Comparison of ENCODE assay signal across 8 cellular contexts in the genomic region with DNA sequence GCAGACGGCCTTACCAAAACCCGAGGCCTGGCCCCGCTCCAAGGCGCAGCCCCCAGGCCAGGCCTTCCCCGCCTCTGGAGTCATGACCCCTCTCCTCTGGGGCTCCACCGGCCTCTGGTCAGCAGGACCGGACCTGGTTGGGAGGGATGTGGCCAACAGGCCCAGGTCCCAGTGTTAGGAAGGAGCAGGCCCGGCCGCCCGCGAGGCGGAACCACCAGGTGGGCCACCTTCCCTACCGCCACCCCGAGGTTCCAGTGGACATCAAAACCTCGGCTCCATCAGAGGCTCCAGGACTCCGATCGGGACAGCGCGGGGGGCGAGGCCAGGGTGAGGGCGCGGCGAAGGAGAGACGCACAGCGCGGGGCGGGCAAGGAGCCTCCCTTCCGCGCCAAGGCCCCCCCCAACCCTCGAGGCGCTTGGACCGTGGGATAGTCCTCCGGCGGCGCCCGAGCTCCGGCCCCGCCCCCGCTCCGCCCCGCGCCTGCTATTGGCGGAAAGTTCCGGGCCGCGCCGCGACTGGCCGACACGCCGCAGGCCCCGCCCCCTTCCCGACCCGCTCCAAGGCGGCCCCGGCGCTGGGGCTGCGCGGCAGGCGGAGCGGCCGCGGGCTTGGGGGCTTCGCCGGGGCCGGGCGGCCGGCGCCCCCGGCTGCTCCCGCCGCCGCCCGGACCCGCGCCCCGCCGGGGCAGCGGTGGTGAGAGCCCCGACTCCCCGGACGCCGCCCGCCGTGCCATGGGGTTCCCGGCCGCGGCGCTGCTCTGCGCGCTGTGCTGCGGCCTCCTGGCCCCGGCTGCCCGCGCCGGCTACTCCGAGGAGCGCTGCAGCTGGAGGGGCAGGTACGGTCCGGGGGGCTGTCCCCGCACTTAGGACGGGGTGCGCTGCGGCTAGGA. TPM values are rescaled to one million over a fixed set of nuclear protein-coding genes. Genes with fewer than 3 reads are reported as not detected.
A peak's percentile ranks its signal among the peaks of the same experiment; 100 is the strongest.
DNase-seq lines count a peak whose midpoint lies in the region; ATAC-seq, FAIRE-seq and TF ChIP-seq lines count a peak whose summit lies in the region.

A gene (plus strand): TSS at position 561 of the 890 bp plus-strand sequence. CDS start 172 bp downstream, at position 733.

- no peak for TF ChIP-seq POLR2A in GM12891 (IDR thresholded peaks at IDR 0.05; ENCODE audit: low read depth, low read length)

- no peaks in the 10 kb centered on the region for H3K36me3 Mint-ChIP-seq in dendritic cell treated with granulocyte-macrophage colony-stimulating factor and Interleukin-4, amounts not matched to agents 40 ng/mL and 50 ng/mL, for 4 days (ENCODE audit: low read depth)

- H3K4me1 Mint-ChIP-seq in dendritic cell treated with granulocyte-macrophage colony-stimulating factor and Interleukin-4, amounts not matched to agents 40 ng/mL and 50 ng/mL, for 4 days (ENCODE audit: low read depth): peaks cover 34% of the 10 kb centered on the region

- H3K27ac Mint-ChIP-seq in dendritic cell treated with granulocyte-macrophage colony-stimulating factor and Interleukin-4, amounts not matched to agents 40 ng/mL and 50 ng/mL, for 4 days: no peak within 1 kb of the TSS

- intact Hi-C loops in dendritic cell treated with granulocyte-macrophage colony-stimulating factor and Interleukin-4, amounts not matched to agents 40 ng/mL and 50 ng/mL, for 4 days (cut with micrococcal nuclease): no loop called here

- DNase-seq in GM12891 (ENCODE audit: insufficient read length, low spot score) (peak; percentile 96), NCI-H510A (lab: John Stamatoyannopoulos, UW) (peak; percentile 33), left lobe of liver (ENCODE audit: low spot score) (peak; percentile 92), OCI-M2 (lab: John Stamatoyannopoulos, UW; ENCODE audit: unreplicated experiment) (no peak)
- peak; percentile 82 for DNase-seq in activated CD4-positive, alpha-beta T cell treated with anti-CD3 and anti-CD28 coated beads, Interleukin-2, amount 50 U/mL, for 4 hours
- DNase-seq in stimulated activated CD4-positive, alpha-beta T cell treated with anti-CD3 and anti-CD28 coated beads, Interleukin-2, amount 100 ng/mL, for 24 hours: peak; percentile 93 to 98

- peak within 1 kb of the TSS; percentile 65 for H3K4me3 Mint-ChIP-seq in dendritic cell treated with granulocyte-macrophage colony-stimulating factor and Interleukin-4, amounts not matched to agents 40 ng/mL and 50 ng/mL, for 4 days

- ATAC-seq in HG02938 (IDR thresholded peaks at IDR 0.05; ENCODE audit: unreplicated experiment) (peak; percentile 52), left lobe of liver (peak; percentile 83)

- H3K9me3 Mint-ChIP-seq in dendritic cell treated with granulocyte-macrophage colony-stimulating factor and Interleukin-4, amounts not matched to agents 40 ng/mL and 50 ng/mL, for 4 days: no peaks in the 10 kb centered on the region

- H3K27me3 Mint-ChIP-seq in dendritic cell treated with granulocyte-macrophage colony-stimulating factor and Interleukin-4, amounts not matched to agents 40 ng/mL and 50 ng/mL, for 4 days: peaks cover 82% of the 10 kb centered on the region

- peak; percentile 94 for FAIRE-seq in GM12891 (lab: Jason Lieb, UNC)

TF ChIP-seq in GM12891, 5 proteins besides CTCF, POLR2A, EP300 and RAD21:
- TF ChIP-seq SPI1 (IDR thresholded peaks at IDR 0.05; ENCODE audit: low read depth, low read length) (no peak), POLR2AphosphoS5 (IDR thresholded peaks at IDR 0.05; ENCODE audit: low read depth, low read length) (no peak), POU2F2 (IDR thresholded peaks at IDR 0.05; ENCODE audit: low read depth, low read length) (no peak), TAF1 (IDR thresholded peaks at IDR 0.05; ENCODE audit: low read depth, low read length) (no peak), PAX5 (IDR thresholded peaks at IDR 0.05; ENCODE audit: insufficient read depth, low read length, severe bottlenecking) (no peak)
TF ChIP-seq in GM12891: peak in this region for 0.

RNA-seq across cellular contexts. Expression of the gene that starts here (rescaled TPM):
- polyA plus RNA-seq in GM12891 (2012; ENCODE audit: low read depth, missing spikeins): 0.98 TPM
- total RNA-seq in left lobe of liver: 60.0 TPM
